ENCODE assay signal across 19 cellular contexts in the genomic region with DNA sequence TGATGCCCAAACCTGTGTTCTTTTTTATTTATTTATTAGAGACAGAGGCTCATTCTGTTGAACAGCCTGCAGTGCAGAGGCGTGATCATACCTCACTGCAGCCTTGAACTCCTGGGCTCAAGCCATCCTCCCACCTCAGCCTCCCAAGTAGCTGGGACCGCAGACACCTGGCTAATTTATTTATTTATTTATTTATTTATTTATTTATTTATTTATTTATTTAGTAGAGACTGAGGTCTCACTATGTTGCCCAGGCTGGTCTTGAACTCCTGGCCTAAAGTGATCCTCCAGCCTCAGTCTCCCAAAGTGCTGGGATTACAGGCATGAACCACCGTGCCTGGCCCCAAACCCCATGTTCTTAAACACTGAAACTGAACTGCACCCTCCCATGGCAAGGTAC. TPM values are rescaled to one million over a fixed set of nuclear protein-coding genes. Genes with fewer than 3 reads are reported as not detected.
"Had no signal": no experiment of that assay in that cellular context is flagged by ENCODE, and none has a peak within 500 bp of the region (broad histone marks: within the 10 kb centered on the region; RNA-seq: fewer than 3 reads in every experiment).

No MANE protein-coding gene starts in this region.

RNA-seq across cellular contexts. Expression of a gene that starts 5.7 kb away (rescaled TPM):
- total RNA-seq: activated naive CD4-positive, alpha-beta T cell treated with anti-CD3 and anti-CD28 coated beads, Interleukin-2, amount 50 U/mL, for 72 hours; activated naive CD8-positive, alpha-beta T cell treated with anti-CD3 and anti-CD28 coated beads for 36 hours; activated naive CD8-positive, alpha-beta T cell treated with anti-CD3 and anti-CD28 coated beads, Interleukin-2, amount 10 ng/mL, durations not matched to agents 7 days and 5 days; activated T-cell treated with anti-CD3 and anti-CD28 coated beads, Interleukin-2, amount 50 U/mL, for 4 hours; activated T-cell treated with anti-CD3 and anti-CD28 coated beads, Interleukin-2, amount 50 U/mL, for 72 hours; activated T-helper 1 cell treated with anti-CD3 and anti-CD28 coated beads, Interleukin-12 subunit alpha, Interleukin-12 subunit beta, Interleukin-2, Interleukin-4 antibody, amounts not matched to agents 30 ng/mL and 10 ng/mL and 1 ng/mL, durations not matched to agents 14 hours and 24 hours and 36 hours; activated T-helper 17 cell treated with anti-CD3 and anti-CD28 coated beads, Interleukin-2, amount 50 U/mL, for 72 hours; activated T-helper 2 cell treated with anti-CD3 and anti-CD28 coated beads, Interferon-gamma antibody, Interleukin-2, Interleukin-4, amounts not matched to agents 10 μg/mL and 5 μg/mL and 100 μg/mL, durations not matched to agents 14 hours and 24 hours and 36 hours; ascending aorta; astrocyte; body of pancreas; breast epithelium; bronchial epithelial cell; cardiac muscle cell; cerebellum had no signal
- polyA plus RNA-seq: aorta had no signal

RNA-seq across cellular contexts. Expression of a gene that starts 29.6 kb away (rescaled TPM):
- total RNA-seq: activated naive CD4-positive, alpha-beta T cell treated with anti-CD3 and anti-CD28 coated beads for 36 hours; activated naive CD4-positive, alpha-beta T cell treated with anti-CD3 and anti-CD28 coated beads, Interleukin-2, amount 50 U/mL, for 72 hours; activated naive CD8-positive, alpha-beta T cell treated with anti-CD3 and anti-CD28 coated beads for 36 hours; activated naive CD8-positive, alpha-beta T cell treated with anti-CD3 and anti-CD28 coated beads, Interleukin-2, amount 10 ng/mL, durations not matched to agents 7 days and 5 days; activated T-cell treated with anti-CD3 and anti-CD28 coated beads, Interleukin-2, amount 50 U/mL, for 4 hours; activated T-cell treated with anti-CD3 and anti-CD28 coated beads, Interleukin-2, amount 50 U/mL, for 72 hours; activated T-helper 1 cell treated with anti-CD3 and anti-CD28 coated beads, Interleukin-12 subunit alpha, Interleukin-12 subunit beta, Interleukin-2, Interleukin-4 antibody, amounts not matched to agents 30 ng/mL and 10 ng/mL and 1 ng/mL, durations not matched to agents 14 hours and 24 hours and 36 hours; activated T-helper 17 cell treated with anti-CD3 and anti-CD28 coated beads, Interleukin-2, amount 50 U/mL, for 72 hours; activated T-helper 2 cell treated with anti-CD3 and anti-CD28 coated beads, Interferon-gamma antibody, Interleukin-2, Interleukin-4, amounts not matched to agents 10 μg/mL and 5 μg/mL and 100 μg/mL, durations not matched to agents 14 hours and 24 hours and 36 hours; adrenal gland; aorta; ascending aorta; astrocyte; body of pancreas; breast epithelium; bronchial epithelial cell; cardiac muscle cell; cerebellum; chondrocyte had no signal
- polyA plus RNA-seq: adrenal gland, aorta, cardiac muscle cell had no signal
